Comparison of ENCODE assay signal across 9 cellular contexts in the genomic region with DNA sequence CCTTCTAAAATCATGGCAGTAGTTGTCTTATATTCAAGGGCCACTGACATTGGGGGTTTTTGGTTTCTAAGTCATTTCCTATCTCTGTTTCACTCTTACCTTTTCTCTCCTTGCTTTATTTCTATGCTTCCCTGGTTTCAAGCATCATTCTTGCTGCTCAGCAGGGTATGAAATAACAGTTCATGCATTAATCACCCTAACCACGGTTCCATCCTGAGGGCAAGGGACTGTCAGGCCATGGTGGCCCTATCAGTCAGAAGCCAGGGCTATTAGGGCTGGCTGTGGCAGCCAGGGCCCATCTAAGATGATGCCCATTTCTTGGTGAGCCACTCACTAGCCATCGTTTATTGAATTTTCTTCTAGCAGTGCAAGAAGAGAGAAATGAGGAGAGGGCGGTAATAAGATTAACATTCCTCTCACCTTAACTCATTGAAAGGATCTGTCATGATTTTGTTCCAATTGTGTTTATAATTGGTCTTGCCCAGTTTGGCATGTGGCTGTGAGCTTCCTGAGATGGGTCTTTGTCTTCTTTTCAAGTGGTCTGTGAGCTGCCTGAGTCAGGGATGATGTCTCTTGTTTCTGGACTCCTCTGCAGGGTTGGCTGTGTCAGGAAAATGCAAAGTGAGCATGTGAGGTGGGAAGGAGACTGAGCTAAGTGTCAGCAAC. TPM values are rescaled to one million over a fixed set of nuclear protein-coding genes. Genes with fewer than 3 reads are reported as not detected.
DNase-seq lines count a peak whose midpoint lies in the region; ATAC-seq and TF ChIP-seq lines count a peak whose summit lies in the region.
"Had no signal": no experiment of that assay in that cellular context is flagged by ENCODE, and none has a peak within 500 bp of the region (broad histone marks: within the 10 kb centered on the region; RNA-seq: fewer than 3 reads in every experiment).

No MANE protein-coding gene starts in this region.

- peak; percentile 67 for DNase-seq in GM12865 (ENCODE audit: low read depth)
- peak; percentile 69 for DNase-seq in RPMI7951 (ENCODE audit: low read depth)
- DNase-seq in lower lobe of right lung: no peak
- no peak for DNase-seq in effector memory CD8-positive, alpha-beta T cell
- no peak for DNase-seq in hepatic stellate cell (ENCODE audit: low spot score)
- DNase-seq in germinal center (ENCODE audit: low spot score): no peak

- TF ChIP-seq CTCF in GM12865 (IDR thresholded peaks at IDR 0.05; ENCODE audit: insufficient read depth, low read depth, low read length, missing control alignments): no peak
- TF ChIP-seq CTCF in lower lobe of right lung (IDR thresholded peaks at IDR 0.05): no peak

- no peak overlapping the region for H3K27ac Mint-ChIP-seq in effector memory CD8-positive, alpha-beta T cell

- no peaks in the 10 kb centered on the region for H3K36me3 Mint-ChIP-seq in effector memory CD8-positive, alpha-beta T cell (ENCODE audit: insufficient read depth)

- peak overlapping the region; percentile 48 for H3K27ac ChIP-seq in lower lobe of right lung
- H3K27ac ChIP-seq: suprapubic skin had no signal

- intact Hi-C loops in lower lobe of right lung (cut with DNase I): no loop called here

- no peak overlapping the region for H3K4me3 ChIP-seq in GM12865 (ENCODE audit: low read depth, low read length)
- no peak overlapping the region for H3K4me3 ChIP-seq in lower lobe of right lung
- H3K4me3 ChIP-seq: suprapubic skin had no signal

- no peaks in the 10 kb centered on the region for H3K36me3 ChIP-seq in lower lobe of right lung
- H3K36me3 ChIP-seq: suprapubic skin had no signal

- H3K4me1 ChIP-seq in lower lobe of right lung: peaks cover 65% of the 10 kb centered on the region

- peak; percentile 54 for ATAC-seq in GM21619 (IDR thresholded peaks at IDR 0.05; ENCODE audit: unreplicated experiment)
- no peak for ATAC-seq in lower lobe of right lung
- no peak for ATAC-seq in effector memory CD8-positive, alpha-beta T cell (replicated peaks)
- no peak for ATAC-seq in HG03280 (IDR thresholded peaks at IDR 0.05; ENCODE audit: unreplicated experiment)

- H3K27me3 Mint-ChIP-seq in effector memory CD8-positive, alpha-beta T cell: no peaks in the 10 kb centered on the region

- H3K27me3 ChIP-seq in lower lobe of right lung (ENCODE audit: low read depth): no peaks in the 10 kb centered on the region
- H3K27me3 ChIP-seq: suprapubic skin had no signal

- H3K4me3 Mint-ChIP-seq in effector memory CD8-positive, alpha-beta T cell: no peak overlapping the region

- H3K9me3 Mint-ChIP-seq in effector memory CD8-positive, alpha-beta T cell: no peaks in the 10 kb centered on the region

- H3K9me3 ChIP-seq in lower lobe of right lung: no peaks in the 10 kb centered on the region
- H3K9me3 ChIP-seq: suprapubic skin had no signal

- no peaks in the 10 kb centered on the region for H3K4me1 Mint-ChIP-seq in effector memory CD8-positive, alpha-beta T cell (ENCODE audit: low read depth in 2 of 2)

RNA-seq across cellular contexts. Expression of a gene that starts 45.2 kb away (rescaled TPM):
- total RNA-seq in RPMI7951 (2014; rRNA removed; shearing (Covaris generic)): 22.4 and 29.1 TPM in 2 replicates
- 80.4 TPM for total RNA-seq in lower lobe of right lung

Comparison
In these comparisons a context has a peak if more than half of its experiments do, and no peak if none do; other contexts are left out.
1. DNase-seq: peak in GM12865 (single experiment) and RPMI7951 (single experiment); none in lower lobe of right lung (single experiment), effector memory CD8-positive, alpha-beta T cell (0 of 3), hepatic stellate cell (single experiment) and germinal center (single experiment).